ENCODE assay signal across 18 cellular contexts in genomic region chr4:113142351-113142750, GRCh38.
A peak's percentile ranks its signal among the peaks of the same experiment; 100 is the strongest.
DNase-seq lines count a peak whose midpoint lies in the region; ATAC-seq and TF ChIP-seq lines count a peak whose summit lies in the region.
"Had no signal": no experiment of that assay in that cellular context is flagged by ENCODE, and none has a peak within 500 bp of the region (broad histone marks: within the 10 kb centered on the region; RNA-seq: fewer than 3 reads in every experiment).

No MANE protein-coding gene starts in this region.

- H3K4me2 ChIP-seq in GM23338 = no peak overlapping the region
- peak overlapping the region; percentile 36 for H3K4me2 ChIP-seq in hepatocyte
- H3K4me2 ChIP-seq in smooth muscle cell = peak overlapping the region; percentile 0

- H2AFZ ChIP-seq in GM23338 (no peak overlapping the region), hepatocyte (no peak overlapping the region), smooth muscle cell (ENCODE audit: low read depth) (no peak overlapping the region)

- H4K20me1 ChIP-seq in GM23338 (replicated peaks; ENCODE audit: insufficient read depth) (no peaks in the 10 kb centered on the region), hepatocyte (ENCODE audit: insufficient read depth, poor library complexity, severe bottlenecking) (no peaks in the 10 kb centered on the region), smooth muscle cell (ENCODE audit: low read depth) (no peaks in the 10 kb centered on the region)

- H3K27me3 ChIP-seq in GM23338 (ENCODE audit: insufficient read depth) = no peaks in the 10 kb centered on the region
- no peaks in the 10 kb centered on the region for H3K27me3 ChIP-seq in Panc1 (ENCODE audit: control insufficient read depth, insufficient read depth, low read length)
- no peaks in the 10 kb centered on the region for H3K27me3 ChIP-seq in hepatocyte
- H3K27me3 ChIP-seq in smooth muscle cell (ENCODE audit: low read depth) = no peaks in the 10 kb centered on the region
- H3K27me3 ChIP-seq: heart right ventricle, Peyer's patch, vagina had no signal

- H3K36me3 ChIP-seq in GM23338 (ENCODE audit: insufficient read depth) (no peaks in the 10 kb centered on the region), Panc1 (ENCODE audit: control insufficient read depth, insufficient read depth, low read length) (no peaks in the 10 kb centered on the region), hepatocyte (replicated peaks; ENCODE audit: insufficient read depth, low read depth) (no peaks in the 10 kb centered on the region), smooth muscle cell (ENCODE audit: low read depth) (no peaks in the 10 kb centered on the region)
- H3K36me3 ChIP-seq: heart right ventricle, Peyer's patch, vagina had no signal

- DNase-seq in GM23338 (ENCODE audit: low spot score) (no peak), Panc1 (ENCODE audit: low read depth, low spot score) (no peak), hepatocyte (ENCODE audit: low spot score) (no peak), smooth muscle cell (lab: John Stamatoyannopoulos, UW; ENCODE audit: unreplicated experiment) (no peak), cortex of kidney (lab: John Stamatoyannopoulos, UW) (no peak)
- no peak for DNase-seq in natural killer cell treated with Interleukin-12 subunit alpha and Interleukin-12 subunit beta and Interleukin-15 and Interleukin-18, amount 100 ng/mL, for 72 hours (ENCODE audit: low spot score)
- DNase-seq: activated CD4-positive, alpha-beta T cell treated with anti-CD3 and anti-CD28 coated beads, Interleukin-2, amount 50 U/mL, for 1 hour; activated CD8-positive, alpha-beta memory T cell treated with anti-CD3 and anti-CD28 coated beads, Interleukin-2, amount 50 U/mL, for 48 hours; activated effector memory CD4-positive, alpha-beta T cell treated with Interleukin-2 at 50 U/mL for 16 hours; activated naive CD8-positive, alpha-beta T cell treated with anti-CD3 and anti-CD28 coated beads, Interleukin-2, amount 50 U/mL, for 24 hours; CD8-positive, alpha-beta T cell; heart right ventricle; nephron progenitor cell; Peyer's patch; T-helper 17 cell had no signal

- H3K79me2 ChIP-seq in GM23338 (replicated peaks; ENCODE audit: insufficient read depth) (no peaks in the 10 kb centered on the region), hepatocyte (no peaks in the 10 kb centered on the region), smooth muscle cell (ENCODE audit: low read depth) (no peaks in the 10 kb centered on the region)

- no peaks in the 10 kb centered on the region for H3K9me3 ChIP-seq in Panc1 (ENCODE audit: control insufficient read depth, insufficient read depth, low read depth, low read length)
- H3K9me3 ChIP-seq in hepatocyte (ENCODE audit: low read depth) = no peaks in the 10 kb centered on the region
- no peaks in the 10 kb centered on the region for H3K9me3 ChIP-seq in smooth muscle cell (replicated peaks; ENCODE audit: low read depth)
- H3K9me3 ChIP-seq: heart right ventricle, Peyer's patch, vagina had no signal

- H3K27ac ChIP-seq in GM23338 (ENCODE audit: low read depth) = no peak overlapping the region
- H3K27ac ChIP-seq in Panc1 (ENCODE audit: low read length) = peak overlapping the region; percentile 48; the same call in 1 of the 2 replicates
- peak overlapping the region; percentile 36 for H3K27ac ChIP-seq in hepatocyte
- H3K27ac ChIP-seq in smooth muscle cell (ENCODE audit: low read depth) = peak overlapping the region; percentile 3
- H3K27ac ChIP-seq: Peyer's patch, vagina had no signal

- ATAC-seq in GM23338 (no peak), Panc1 (no peak), HG03439 (IDR thresholded peaks at IDR 0.05; ENCODE audit: unreplicated experiment) (no peak)
- ATAC-seq in natural killer cell treated with Interleukin-12 subunit alpha and Interleukin-12 subunit beta and Interleukin-15 and Interleukin-18, amount 100 ng/mL, for 72 hours = no peak
- ATAC-seq: activated naive CD8-positive, alpha-beta T cell treated with anti-CD3 and anti-CD28 coated beads, Interleukin-2, amount 50 U/mL, for 24 hours; CD8-positive, alpha-beta T cell; heart right ventricle; T-helper 17 cell had no signal

- CTCF ChIA-PET in Panc1 (lab: Charles Lee) = no interaction called here

- WGBS in hepatocyte (ENCODE audit: low lambda C conversion rate, missing lambda C conversion rate) = 91% methylated on average over 3 of the region's 3 CpGs
- 92% methylated on average over 3 of the region's 3 CpGs for WGBS in smooth muscle cell (ENCODE audit: low lambda C conversion rate)

- H3K9me2 ChIP-seq in GM23338 (ENCODE audit: insufficient read depth) = no peaks in the 10 kb centered on the region
- no peaks in the 10 kb centered on the region for H3K9me2 ChIP-seq in hepatocyte (replicated peaks; ENCODE audit: insufficient read depth)

- no peak for TF ChIP-seq CTCF in GM23338 (conservative IDR thresholded peaks at IDR 0.05; ENCODE audit: low read depth in 2 of 2)
- no peak for TF ChIP-seq CTCF in Panc1 (IDR thresholded peaks at IDR 0.05)
- no peak for TF ChIP-seq CTCF in hepatocyte (IDR thresholded peaks at IDR 0.05; ENCODE audit: poor library complexity)
- TF ChIP-seq CTCF in smooth muscle cell (IDR thresholded peaks at IDR 0.05; ENCODE audit: borderline replicate concordance, insufficient read depth, poor library complexity, severe bottlenecking) = no peak

- H3F3A ChIP-seq in GM23338 (replicated peaks; ENCODE audit: low read depth) = no peaks in the 10 kb centered on the region
- H3F3A ChIP-seq in smooth muscle cell (ENCODE audit: low read depth) = no peaks in the 10 kb centered on the region

- in situ Hi-C loops in Panc1 (cut with HindIII; ENCODE audit: low pct_unique_long_range_greater_than_20kb, low sequenced_read_pairs) = no loop called here

- intact Hi-C loops in Panc1 (cut with micrococcal nuclease; ENCODE audit: unreplicated experiment) = no loop called here

- H3K9ac ChIP-seq in smooth muscle cell (ENCODE audit: low read depth) = no peak overlapping the region

- H3K4me3 ChIP-seq in GM23338 = no peak overlapping the region
- H3K4me3 ChIP-seq in Panc1 (ENCODE audit: low read depth in 2 of 2, low read length in 2 of 2) = no peak overlapping the region
- H3K4me3 ChIP-seq in hepatocyte = no peak overlapping the region
- H3K4me3 ChIP-seq in smooth muscle cell = no peak overlapping the region
- H3K4me3 ChIP-seq: heart right ventricle, Peyer's patch, vagina had no signal

- no peaks in the 10 kb centered on the region for H3K9me3 Mint-ChIP-seq in GM23338
- H3K9me3 Mint-ChIP-seq in natural killer cell treated with Interleukin-12 subunit alpha and Interleukin-12 subunit beta and Interleukin-15 and Interleukin-18, amount 100 ng/mL, for 72 hours = no peaks in the 10 kb centered on the region
- H3K9me3 Mint-ChIP-seq: activated naive CD8-positive, alpha-beta T cell treated with anti-CD3 and anti-CD28 coated beads, Interleukin-2, amount 50 U/mL, for 24 hours; CD8-positive, alpha-beta T cell; dendritic cell treated with granulocyte-macrophage colony-stimulating factor and Interleukin-4, amounts not matched to agents 40 ng/mL and 50 ng/mL, for 4 days; nephron progenitor cell had no signal

- H3K36me3 Mint-ChIP-seq in GM23338 (ENCODE audit: low read depth) = no peaks in the 10 kb centered on the region
- no peaks in the 10 kb centered on the region for H3K36me3 Mint-ChIP-seq in natural killer cell treated with Interleukin-12 subunit alpha and Interleukin-12 subunit beta and Interleukin-15 and Interleukin-18, amount 100 ng/mL, for 72 hours
- H3K36me3 Mint-ChIP-seq: CD8-positive, alpha-beta T cell had no signal

- peaks cover 55% of the 10 kb centered on the region for H3K4me1 Mint-ChIP-seq in GM23338
- no peaks in the 10 kb centered on the region for H3K4me1 Mint-ChIP-seq in natural killer cell treated with Interleukin-12 subunit alpha and Interleukin-12 subunit beta and Interleukin-15 and Interleukin-18, amount 100 ng/mL, for 72 hours (ENCODE audit: low read depth in 2 of 2)
- H3K4me1 Mint-ChIP-seq: T-helper 17 cell had no signal

- peaks cover 5% of the 10 kb centered on the region for H3K27me3 Mint-ChIP-seq in GM23338 (ENCODE audit: insufficient read depth, low read depth, poor library complexity)
- peaks cover 0 to 2% of the 10 kb centered on the region in 2 donors for H3K27me3 Mint-ChIP-seq in natural killer cell treated with Interleukin-12 subunit alpha and Interleukin-12 subunit beta and Interleukin-15 and Interleukin-18, amount 100 ng/mL, for 72 hours
- H3K27me3 Mint-ChIP-seq: activated naive CD8-positive, alpha-beta T cell treated with anti-CD3 and anti-CD28 coated beads, Interleukin-2, amount 50 U/mL, for 24 hours; dendritic cell treated with granulocyte-macrophage colony-stimulating factor and Interleukin-4, amounts not matched to agents 40 ng/mL and 50 ng/mL, for 4 days had no signal

- no peak overlapping the region for H3K4me3 Mint-ChIP-seq in GM23338
- no peak overlapping the region for H3K4me3 Mint-ChIP-seq in natural killer cell treated with Interleukin-12 subunit alpha and Interleukin-12 subunit beta and Interleukin-15 and Interleukin-18, amount 100 ng/mL, for 72 hours
- H3K4me3 Mint-ChIP-seq: activated naive CD8-positive, alpha-beta T cell treated with anti-CD3 and anti-CD28 coated beads, Interleukin-2, amount 50 U/mL, for 24 hours; CD8-positive, alpha-beta T cell; dendritic cell treated with granulocyte-macrophage colony-stimulating factor and Interleukin-4, amounts not matched to agents 40 ng/mL and 50 ng/mL, for 4 days; nephron progenitor cell; T-helper 17 cell had no signal

- no TSS peak for BruUV-seq in Panc1 (replicated peaks; lab: Mats Ljungman, UMichigan)

- POLR2A ChIA-PET in Panc1 (lab: Charles Lee) = no interaction called here

- peak overlapping the region; percentile 73; the same call in 1 of the 2 replicates for H3K27ac Mint-ChIP-seq in GM23338
- H3K27ac Mint-ChIP-seq in natural killer cell treated with Interleukin-12 subunit alpha and Interleukin-12 subunit beta and Interleukin-15 and Interleukin-18, amount 100 ng/mL, for 72 hours = no peak overlapping the region
- H3K27ac Mint-ChIP-seq: activated naive CD8-positive, alpha-beta T cell treated with anti-CD3 and anti-CD28 coated beads, Interleukin-2, amount 50 U/mL, for 24 hours; CD8-positive, alpha-beta T cell; dendritic cell treated with granulocyte-macrophage colony-stimulating factor and Interleukin-4, amounts not matched to agents 40 ng/mL and 50 ng/mL, for 4 days; nephron progenitor cell; T-helper 17 cell had no signal

- H3K4me1 ChIP-seq in GM23338 (ENCODE audit: insufficient read depth) = peaks cover 54% of the 10 kb centered on the region
- peaks cover 7% of the 10 kb centered on the region; the same call in 1 of the 2 replicates for H3K4me1 ChIP-seq in Panc1 (ENCODE audit: control insufficient read depth, insufficient read depth, low read length)
- H3K4me1 ChIP-seq in hepatocyte (ENCODE audit: insufficient read depth) = peaks cover 12% of the 10 kb centered on the region
- H3K4me1 ChIP-seq in smooth muscle cell (ENCODE audit: low read depth) = peaks cover 22% of the 10 kb centered on the region

TF ChIP-seq in GM23338, 12 proteins besides CTCF, POLR2A, EP300 and RAD21 (continues in another document):
- TF ChIP-seq POLR2AphosphoS5 (IDR thresholded peaks at IDR 0.05; ENCODE audit: low read depth) (no peak), EZH2 (IDR thresholded peaks at IDR 0.05; ENCODE audit: low read depth, unreplicated experiment) (no peak), EZH2phosphoT487 (IDR thresholded peaks at IDR 0.05; ENCODE audit: unreplicated experiment) (no peak)
